Comparison of ENCODE assay signal across 1 cellular context in genomic region chr4:123555500-123556273, GRCh38.
TF ChIP-seq lines count a peak whose summit lies in the region.

No MANE protein-coding gene starts in this region.

TF ChIP-seq in HEK293, 187 proteins besides CTCF, POLR2A, EP300 and RAD21 (continued from another document):
- TF ChIP-seq, protein P1, sequence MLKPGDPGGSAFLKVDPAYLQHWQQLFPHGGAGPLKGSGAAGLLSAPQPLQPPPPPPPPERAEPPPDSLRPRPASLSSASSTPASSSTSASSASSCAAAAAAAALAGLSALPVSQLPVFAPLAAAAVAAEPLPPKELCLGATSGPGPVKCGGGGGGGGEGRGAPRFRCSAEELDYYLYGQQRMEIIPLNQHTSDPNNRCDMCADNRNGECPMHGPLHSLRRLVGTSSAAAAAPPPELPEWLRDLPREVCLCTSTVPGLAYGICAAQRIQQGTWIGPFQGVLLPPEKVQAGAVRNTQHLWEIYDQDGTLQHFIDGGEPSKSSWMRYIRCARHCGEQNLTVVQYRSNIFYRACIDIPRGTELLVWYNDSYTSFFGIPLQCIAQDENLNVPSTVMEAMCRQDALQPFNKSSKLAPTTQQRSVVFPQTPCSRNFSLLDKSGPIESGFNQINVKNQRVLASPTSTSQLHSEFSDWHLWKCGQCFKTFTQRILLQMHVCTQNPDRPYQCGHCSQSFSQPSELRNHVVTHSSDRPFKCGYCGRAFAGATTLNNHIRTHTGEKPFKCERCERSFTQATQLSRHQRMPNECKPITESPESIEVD (tag by site-specific recombination; IDR thresholded peaks at IDR 0.05) = peak; percentile 90
- TF ChIP-seq HOXC10 (CRISPR knock-in tag; IDR thresholded peaks at IDR 0.05) (no peak), ZNF433 (tag by site-specific recombination; IDR thresholded peaks at IDR 0.05; ENCODE audit: low read depth) (no peak), KLF16 (tag by site-specific recombination; IDR thresholded peaks at IDR 0.05) (no peak), ZNF521 (tag by site-specific recombination; IDR thresholded peaks at IDR 0.05) (no peak), ZNF677 (tag by site-specific recombination; IDR thresholded peaks at IDR 0.05) (no peak), ZSCAN23 (tag by site-specific recombination; IDR thresholded peaks at IDR 0.05) (no peak), ATF2 (tag by site-specific recombination; IDR thresholded peaks at IDR 0.05; ENCODE audit: low read depth) (no peak), ZNF335 (tag by site-specific recombination; conservative IDR thresholded peaks at IDR 0.05) (peak; percentile 54), ZNF548 (tag by site-specific recombination; IDR thresholded peaks at IDR 0.05) (no peak), ZNF692 (tag by site-specific recombination; IDR thresholded peaks at IDR 0.05) (peak; percentile 70), ZNF558 (tag by site-specific recombination; IDR thresholded peaks at IDR 0.05) (no peak), YY2 (tag by site-specific recombination; IDR thresholded peaks at IDR 0.05) (no peak), ZNF837 (tag by site-specific recombination; IDR thresholded peaks at IDR 0.05) (no peak), ZNF266 (tag by site-specific recombination; IDR thresholded peaks at IDR 0.05; ENCODE audit: low read depth) (no peak), ZNF707 (tag by site-specific recombination; IDR thresholded peaks at IDR 0.05) (no peak), ZNF211 (tag by site-specific recombination; IDR thresholded peaks at IDR 0.05; ENCODE audit: low read depth) (no peak), SP7 (tag by site-specific recombination; IDR thresholded peaks at IDR 0.05) (peak; percentile 20; the same call in 1 of the 2 replicates), GLI2 (tag by site-specific recombination; IDR thresholded peaks at IDR 0.05; ENCODE audit: borderline replicate concordance, low read depth) (no peak), REPIN1 (tag by site-specific recombination; IDR thresholded peaks at IDR 0.05; ENCODE audit: low read depth) (no peak), ZBTB7A (tag by site-specific recombination; IDR thresholded peaks at IDR 0.05; ENCODE audit: low read depth) (no peak), ZIC2 (tag by site-specific recombination; IDR thresholded peaks at IDR 0.05) (peak; percentile 82), ZFP69B (tag by site-specific recombination; IDR thresholded peaks at IDR 0.05) (peak; percentile 49; the same call in 1 of the 2 replicates), ZNF324 (tag by site-specific recombination; IDR thresholded peaks at IDR 0.05) (no peak), ZNF311 (tag by site-specific recombination; IDR thresholded peaks at IDR 0.05; ENCODE audit: borderline replicate concordance) (no peak), ZNF366 (tag by site-specific recombination; conservative IDR thresholded peaks at IDR 0.05) (peak; percentile 48; the same call in 1 of the 2 replicates)
- TF ChIP-seq, protein P2, sequence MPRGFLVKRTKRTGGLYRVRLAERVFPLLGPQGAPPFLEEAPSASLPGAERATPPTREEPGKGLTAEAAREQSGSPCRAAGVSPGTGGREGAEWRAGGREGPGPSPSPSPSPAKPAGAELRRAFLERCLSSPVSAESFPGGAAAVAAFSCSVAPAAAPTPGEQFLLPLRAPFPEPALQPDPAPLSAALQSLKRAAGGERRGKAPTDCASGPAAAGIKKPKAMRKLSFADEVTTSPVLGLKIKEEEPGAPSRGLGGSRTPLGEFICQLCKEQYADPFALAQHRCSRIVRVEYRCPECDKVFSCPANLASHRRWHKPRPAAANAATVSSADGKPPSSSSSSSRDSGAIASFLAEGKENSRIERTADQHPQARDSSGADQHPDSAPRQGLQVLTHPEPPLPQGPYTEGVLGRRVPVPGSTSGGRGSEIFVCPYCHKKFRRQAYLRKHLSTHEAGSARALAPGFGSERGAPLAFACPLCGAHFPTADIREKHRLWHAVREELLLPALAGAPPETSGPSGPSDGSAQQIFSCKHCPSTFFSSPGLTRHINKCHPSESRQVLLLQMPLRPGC (tag by site-specific recombination; IDR thresholded peaks at IDR 0.05) = no peak
- TF ChIP-seq, protein P3, sequence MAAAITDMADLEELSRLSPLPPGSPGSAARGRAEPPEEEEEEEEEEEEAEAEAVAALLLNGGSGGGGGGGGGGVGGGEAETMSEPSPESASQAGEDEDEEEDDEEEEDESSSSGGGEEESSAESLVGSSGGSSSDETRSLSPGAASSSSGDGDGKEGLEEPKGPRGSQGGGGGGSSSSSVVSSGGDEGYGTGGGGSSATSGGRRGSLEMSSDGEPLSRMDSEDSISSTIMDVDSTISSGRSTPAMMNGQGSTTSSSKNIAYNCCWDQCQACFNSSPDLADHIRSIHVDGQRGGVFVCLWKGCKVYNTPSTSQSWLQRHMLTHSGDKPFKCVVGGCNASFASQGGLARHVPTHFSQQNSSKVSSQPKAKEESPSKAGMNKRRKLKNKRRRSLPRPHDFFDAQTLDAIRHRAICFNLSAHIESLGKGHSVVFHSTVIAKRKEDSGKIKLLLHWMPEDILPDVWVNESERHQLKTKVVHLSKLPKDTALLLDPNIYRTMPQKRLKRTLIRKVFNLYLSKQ (tag by site-specific recombination; IDR thresholded peaks at IDR 0.05; ENCODE audit: borderline replicate concordance) = no peak
TF ChIP-seq in HEK293: peak in this region for 34.
